Comparison of ENCODE assay signal across 13 cellular contexts in the genomic region with DNA sequence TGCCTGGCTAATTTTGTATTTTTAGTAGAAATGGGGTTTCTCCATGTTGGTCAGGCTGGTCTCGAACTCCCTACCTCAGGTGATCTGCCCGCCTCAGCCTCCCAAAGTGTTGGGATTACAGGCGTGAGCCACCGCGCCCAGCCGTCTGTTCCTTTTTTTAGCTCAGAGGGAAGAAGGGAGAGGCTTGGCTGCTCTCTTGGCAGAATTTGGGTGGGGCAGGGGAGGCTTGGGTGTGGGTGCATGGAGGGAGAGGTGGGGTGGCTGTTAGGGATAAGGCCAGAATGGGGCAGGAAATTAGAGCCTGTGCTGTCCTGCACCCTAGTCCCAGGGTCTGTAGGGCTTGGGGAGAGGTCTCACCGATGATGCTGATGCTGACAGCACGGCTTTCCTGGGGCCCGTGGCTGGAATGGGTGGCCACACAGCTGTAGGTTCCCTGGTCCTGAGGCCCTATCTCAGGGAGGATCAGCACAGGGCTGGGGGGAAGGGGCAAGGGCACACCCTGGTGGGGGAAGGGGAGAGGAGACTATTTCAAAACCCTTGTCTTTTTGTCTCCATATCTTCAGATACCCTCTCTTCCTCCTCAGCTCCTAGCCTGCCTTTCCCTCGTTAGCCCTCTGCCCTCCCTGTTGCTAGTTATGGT. TPM values are rescaled to one million over a fixed set of nuclear protein-coding genes. Genes with fewer than 3 reads are reported as not detected.
DNase-seq lines count a peak whose midpoint lies in the region; ATAC-seq and TF ChIP-seq lines count a peak whose summit lies in the region.
"Had no signal": no experiment of that assay in that cellular context is flagged by ENCODE, and none has a peak within 500 bp of the region (broad histone marks: within the 10 kb centered on the region; RNA-seq: fewer than 3 reads in every experiment).

No MANE protein-coding gene starts in this region.

- H3K27me3 ChIP-seq in BLaER1 = no peaks in the 10 kb centered on the region
- H3K27me3 ChIP-seq in mesenchymal stem cell (ENCODE audit: control insufficient read depth in 1 of 2, insufficient read depth in 1 of 2, low read length in 2 of 2) = no peaks in the 10 kb centered on the region
- H3K27me3 ChIP-seq: SJSA1 had no signal

- H3K36me3 ChIP-seq in BLaER1 = peaks cover 64% of the 10 kb centered on the region
- H3K36me3 ChIP-seq in mesenchymal stem cell (ENCODE audit: control insufficient read depth in 1 of 2, insufficient read depth in 2 of 2, low read depth in 1 of 2, low read length in 2 of 2) = peaks cover 54 to 57% of the 10 kb centered on the region in 2 experiments

- CTCF ChIA-PET in RWPE1 (lab: Yijun Ruan, JAX) (interaction anchor here (1.2 kb wide), 1 partner anchor 14 kb away, joined by 4 read pairs; no protein-coding TSS in a partner anchor), WTC11 (lab: Charles Lee) (interaction anchor here (0.9 to 2.2 kb wide), 6 partner anchors 9 to 135 kb away, joined by 3 to 9 read pairs (median 5); a partner anchor contains a TSS)

- H3K9me3 Mint-ChIP-seq in WTC11 = no peaks in the 10 kb centered on the region
- H3K9me3 Mint-ChIP-seq: central memory CD8-positive, alpha-beta T cell; mesothelial cell of epicardium had no signal

- no peak for DNase-seq in RWPE1 (ENCODE audit: low spot score)
- DNase-seq in mesenchymal stem cell = no peak
- no peak for DNase-seq in H4 (ENCODE audit: low spot score)
- DNase-seq in WTC11 (ENCODE audit: low spot score) = no peak
- DNase-seq: NCI-H2029; NCI-H82; stimulated activated CD4-positive, alpha-beta T cell treated with anti-CD3 and anti-CD28 coated beads, Interleukin-4, amount 100 ng/mL, for 1 hour had no signal

- H3K9me3 ChIP-seq in BLaER1 (no peaks in the 10 kb centered on the region), mesenchymal stem cell (ENCODE audit: control insufficient read depth, low read length) (no peaks in the 10 kb centered on the region)
- H3K9me3 ChIP-seq: SJSA1 had no signal

- H3K9ac ChIP-seq in BLaER1 (peak overlapping the region; percentile 41), mesenchymal stem cell (ENCODE audit: low read length) (peak overlapping the region; percentile 8)

- H3K18ac ChIP-seq in mesenchymal stem cell (ENCODE audit: low read depth in 1 of 2, low read length in 2 of 2) = no peak overlapping the region

- H3K27ac Mint-ChIP-seq in WTC11 = no peak overlapping the region

- H3K36me3 Mint-ChIP-seq in WTC11 = peaks cover 32% of the 10 kb centered on the region

- no peak overlapping the region for H3K4me3 Mint-ChIP-seq in WTC11
- H3K4me3 Mint-ChIP-seq: central memory CD8-positive, alpha-beta T cell; mesothelial cell of epicardium had no signal

- H3K4me1 Mint-ChIP-seq in WTC11 = peaks cover 14% of the 10 kb centered on the region

- H2BK120ac ChIP-seq in mesenchymal stem cell (ENCODE audit: low read depth, low read length) = no peak overlapping the region

- H3K4me3 ChIP-seq in BLaER1 (no peak overlapping the region), mesenchymal stem cell (ENCODE audit: insufficient read depth in 1 of 2, low read depth in 1 of 2, low read length in 2 of 2) (no peak overlapping the region)
- H3K4me3 ChIP-seq: SJSA1 had no signal

- WGBS in mesenchymal stem cell = 96% methylated on average over 9 of the region's 10 CpGs

- H3K23ac ChIP-seq in mesenchymal stem cell (ENCODE audit: low read length in 2 of 2) = no peak overlapping the region

- TF ChIP-seq CTCF in RWPE1 (conservative IDR thresholded peaks at IDR 0.05; ENCODE audit: low read depth) = no peak
- no peak for TF ChIP-seq CTCF in WTC11 (IDR thresholded peaks at IDR 0.05)

- H3K4me1 ChIP-seq in BLaER1 = peaks cover 36% of the 10 kb centered on the region
- peaks cover 14% of the 10 kb centered on the region for H3K4me1 ChIP-seq in mesenchymal stem cell (ENCODE audit: control insufficient read depth, insufficient read depth, low read depth, low read length)

- peaks cover 35% of the 10 kb centered on the region for H3K79me1 ChIP-seq in mesenchymal stem cell (replicated peaks; ENCODE audit: low read length, poor library complexity, severe bottlenecking)

- H3K4me2 ChIP-seq in BLaER1 = no peak overlapping the region
- H3K4me2 ChIP-seq in mesenchymal stem cell (ENCODE audit: low read length, poor library complexity, severe bottlenecking) = no peak overlapping the region

- H4K8ac ChIP-seq in mesenchymal stem cell (ENCODE audit: low read length) = no peak overlapping the region

- H3K4ac ChIP-seq in mesenchymal stem cell (ENCODE audit: low read depth in 1 of 2, low read length in 2 of 2) = no peak overlapping the region

- H4K20me1 ChIP-seq in BLaER1 = no peaks in the 10 kb centered on the region; the same call in 1 of the 2 replicates

- ATAC-seq in HG03108 (IDR thresholded peaks at IDR 0.05; ENCODE audit: unreplicated experiment) (no peak), WTC11 (no peak)
- ATAC-seq: esophagus mucosa had no signal

- no peak overlapping the region for H2BK5ac ChIP-seq in mesenchymal stem cell (ENCODE audit: low read depth, low read length, poor library complexity, severe bottlenecking)

- H3K27me3 Mint-ChIP-seq in WTC11 (ENCODE audit: low read depth) = no peaks in the 10 kb centered on the region
- H3K27me3 Mint-ChIP-seq: central memory CD8-positive, alpha-beta T cell had no signal

- H3K14ac ChIP-seq in mesenchymal stem cell (ENCODE audit: low read length in 2 of 2) = no peak overlapping the region

- H2BK15ac ChIP-seq in mesenchymal stem cell (ENCODE audit: low read depth, poor library complexity, severe bottlenecking) = no peak overlapping the region

- H2BK12ac ChIP-seq in mesenchymal stem cell (ENCODE audit: low read length in 2 of 2) = peak overlapping the region in 1 of 2 experiments; percentile 24

- no peak overlapping the region for H4K91ac ChIP-seq in mesenchymal stem cell (ENCODE audit: low read length)

- no peak overlapping the region for H2AFZ ChIP-seq in mesenchymal stem cell (ENCODE audit: low read depth, low read length)

- POLR2A ChIA-PET in RWPE1 (lab: Yijun Ruan, JAX; ENCODE audit: low non-redundant PET) = no interaction called here
- POLR2A ChIA-PET in WTC11 (lab: Charles Lee) = interaction anchor here (0.5 to 0.7 kb wide), 2 partner anchors 30 to 47 kb away, joined by 3 to 4 read pairs; no protein-coding TSS in a partner anchor

- H2AK5ac ChIP-seq in mesenchymal stem cell (ENCODE audit: low read length, severe bottlenecking) = no peak overlapping the region

- H3K27ac ChIP-seq in BLaER1 = 0 out of 2 replicates have a peak overlapping the region, but pooled peaks have one; percentile 37
- peak overlapping the region; percentile 71 for H3K27ac ChIP-seq in RWPE1
- no peak overlapping the region for H3K27ac ChIP-seq in mesenchymal stem cell (ENCODE audit: low read length, poor library complexity, severe bottlenecking)
- H3K27ac ChIP-seq: SJSA1 had no signal

TF ChIP-seq in WTC11, 78 proteins besides CTCF, POLR2A, EP300 and RAD21 (continues in another document):
- no peak for TF ChIP-seq GABPB1 (CRISPR knock-in tag; IDR thresholded peaks at IDR 0.05)
- TF ChIP-seq ZNF219 (CRISPR knock-in tag; IDR thresholded peaks at IDR 0.05; ENCODE audit: borderline replicate concordance) = no peak
- no peak for TF ChIP-seq ETV6 (CRISPR knock-in tag; IDR thresholded peaks at IDR 0.05)
- TF ChIP-seq, protein P1, sequence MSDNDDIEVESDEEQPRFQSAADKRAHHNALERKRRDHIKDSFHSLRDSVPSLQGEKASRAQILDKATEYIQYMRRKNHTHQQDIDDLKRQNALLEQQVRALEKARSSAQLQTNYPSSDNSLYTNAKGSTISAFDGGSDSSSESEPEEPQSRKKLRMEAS (CRISPR knock-in tag; IDR thresholded peaks at IDR 0.05) = no peak
- no peak for TF ChIP-seq NR3C1 (CRISPR knock-in tag; conservative IDR thresholded peaks at IDR 0.05; ENCODE audit: low read depth)
- TF ChIP-seq, protein P2, sequence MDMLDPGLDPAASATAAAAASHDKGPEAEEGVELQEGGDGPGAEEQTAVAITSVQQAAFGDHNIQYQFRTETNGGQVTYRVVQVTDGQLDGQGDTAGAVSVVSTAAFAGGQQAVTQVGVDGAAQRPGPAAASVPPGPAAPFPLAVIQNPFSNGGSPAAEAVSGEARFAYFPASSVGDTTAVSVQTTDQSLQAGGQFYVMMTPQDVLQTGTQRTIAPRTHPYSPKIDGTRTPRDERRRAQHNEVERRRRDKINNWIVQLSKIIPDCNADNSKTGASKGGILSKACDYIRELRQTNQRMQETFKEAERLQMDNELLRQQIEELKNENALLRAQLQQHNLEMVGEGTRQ (CRISPR knock-in tag; IDR thresholded peaks at IDR 0.05) = no peak
- TF ChIP-seq, protein P3, sequence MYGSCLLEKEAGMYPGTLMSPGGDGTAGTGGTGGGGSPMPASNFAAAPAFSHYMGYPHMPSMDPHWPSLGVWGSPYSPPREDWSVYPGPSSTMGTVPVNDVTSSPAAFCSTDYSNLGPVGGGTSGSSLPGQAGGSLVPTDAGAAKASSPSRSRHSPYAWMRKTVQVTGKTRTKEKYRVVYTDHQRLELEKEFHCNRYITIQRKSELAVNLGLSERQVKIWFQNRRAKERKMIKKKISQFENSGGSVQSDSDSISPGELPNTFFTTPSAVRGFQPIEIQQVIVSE (CRISPR knock-in tag; IDR thresholded peaks at IDR 0.05; ENCODE audit: borderline replicate concordance) = no peak

RNA-seq across cellular contexts. Expression of a gene that starts 2.0 kb away (rescaled TPM):
- polyA plus RNA-seq in mesenchymal stem cell (2013, experiment 1 of 2) = 6.5 TPM
- 6.1 TPM for polyA plus RNA-seq in mesenchymal stem cell (2013, experiment 2 of 2)
- 0.41 TPM in 1 of 2 replicates, not detected in the other for total RNA-seq in H4 (2014; rRNA removed; shearing (Covaris generic))
- total RNA-seq in WTC11 (2021) = 17.7 to 20.0 TPM (median 18.1 TPM) in 3 replicates

RNA-seq across cellular contexts. Expression of a gene that starts 3.8 kb away (rescaled TPM):
- polyA plus RNA-seq in mesenchymal stem cell (2013, experiment 1 of 2) = 45.5 TPM
- 46.5 TPM for polyA plus RNA-seq in mesenchymal stem cell (2013, experiment 2 of 2)
- total RNA-seq in H4 (2014; rRNA removed; shearing (Covaris generic)) = 55.7 and 56.9 TPM in 2 replicates
- 108 to 114 TPM (median 111 TPM) in 3 replicates for total RNA-seq in WTC11 (2021)

RNA-seq across cellular contexts. Expression of a gene that starts 6.1 kb away (rescaled TPM):
- 85.8 TPM for polyA plus RNA-seq in mesenchymal stem cell (2013, experiment 1 of 2)
- polyA plus RNA-seq in mesenchymal stem cell (2013, experiment 2 of 2) = 83.8 TPM
- total RNA-seq in H4 (2014; rRNA removed; shearing (Covaris generic)) = 45.6 and 51.3 TPM in 2 replicates
- total RNA-seq in WTC11 (2021) = 84.5 to 88.9 TPM (median 87.5 TPM) in 3 replicates

RNA-seq across cellular contexts. Expression of a gene that starts 8.0 kb away (rescaled TPM):
- 81.5 TPM for polyA plus RNA-seq in mesenchymal stem cell (2013, experiment 1 of 2)
- 78.7 TPM for polyA plus RNA-seq in mesenchymal stem cell (2013, experiment 2 of 2)
- 14.3 and 17.4 TPM in 2 replicates for total RNA-seq in H4 (2014; rRNA removed; shearing (Covaris generic))
- 130 to 165 TPM (median 150 TPM) in 3 replicates for total RNA-seq in WTC11 (2021)

RNA-seq across cellular contexts. Expression of a gene that starts 10.4 kb away (rescaled TPM):
- 15.7 TPM for polyA plus RNA-seq in mesenchymal stem cell (2013, experiment 1 of 2)
- polyA plus RNA-seq in mesenchymal stem cell (2013, experiment 2 of 2) = 14.7 TPM
- total RNA-seq in H4 (2014; rRNA removed; shearing (Covaris generic)) = 3.2 and 3.9 TPM in 2 replicates
- 10.0 to 14.0 TPM (median 13.1 TPM) in 3 replicates for total RNA-seq in WTC11 (2021)

Comparison
In these comparisons a context has a peak if more than half of its experiments do, and no peak if none do; other contexts are left out.
1. RNA of a gene that starts 2.0 kb away (total RNA-seq): 17.7 to 20.0 TPM in WTC11; 0.41 TPM in H4; every median in the first group is over 10 times any median in the second.